Comparison of ENCODE assay signal across 9 cellular contexts in genomic region chr1:46465981-46466476, GRCh38. TPM values are rescaled to one million over a fixed set of nuclear protein-coding genes. Genes with fewer than 3 reads are reported as not detected.
DNase-seq lines count a peak whose midpoint lies in the region; ATAC-seq, FAIRE-seq and TF ChIP-seq lines count a peak whose summit lies in the region.
"Had no signal": no experiment of that assay in that cellular context is flagged by ENCODE, and none has a peak within 500 bp of the region (broad histone marks: within the 10 kb centered on the region; RNA-seq: fewer than 3 reads in every experiment).

No MANE protein-coding gene starts in this region.

- FAIRE-seq in D721Med (lab: Jason Lieb, UNC): no peak

- no peak overlapping the region for H2AFZ ChIP-seq in trophoblast cell (ENCODE audit: insufficient read depth, low read length, poor library complexity)

- H3K36me3 ChIP-seq in NT2/D1 (ENCODE audit: insufficient read depth, insufficient read length, low read length) (no peaks in the 10 kb centered on the region), trophoblast cell (ENCODE audit: control insufficient read depth in 1 of 2, insufficient read depth in 2 of 2, low read length in 2 of 2) (no peaks in the 10 kb centered on the region)
- no peaks in the 10 kb centered on the region for H3K36me3 ChIP-seq in effector memory CD4-positive, alpha-beta T cell (ENCODE audit: control insufficient read depth, insufficient read depth, low read length)

- WGBS in trophoblast cell (ENCODE audit: extremely low coverage, insufficient coverage, insufficient read length): no CpG with 5 or more reads among the region's 20 CpGs

- H3K9me3 Mint-ChIP-seq in CD4-positive, alpha-beta T cell: no peaks in the 10 kb centered on the region
- no peaks in the 10 kb centered on the region for H3K9me3 Mint-ChIP-seq in endothelial cell (ENCODE audit: unreplicated experiment)

- H3K18ac ChIP-seq in trophoblast cell (ENCODE audit: low read length): no peak overlapping the region

- H2BK120ac ChIP-seq in trophoblast cell (ENCODE audit: insufficient read depth, low read length, poor library complexity): no peak overlapping the region

- peaks cover 59% of the 10 kb centered on the region for H3K4me1 ChIP-seq in NT2/D1 (ENCODE audit: insufficient read depth, insufficient read length)
- H3K4me1 ChIP-seq in trophoblast cell (ENCODE audit: control insufficient read depth in 1 of 2, insufficient read depth in 2 of 2, low read length in 2 of 2): peaks cover 2 to 4% of the 10 kb centered on the region in 2 experiments
- peaks cover 9% of the 10 kb centered on the region for H3K4me1 ChIP-seq in effector memory CD4-positive, alpha-beta T cell (ENCODE audit: control insufficient read depth, insufficient read depth, low read length, poor library complexity, severe bottlenecking)

- peaks cover 12% of the 10 kb centered on the region for H3K4me1 Mint-ChIP-seq in CD4-positive, alpha-beta T cell (ENCODE audit: low read depth)
- H3K4me1 Mint-ChIP-seq in endothelial cell (ENCODE audit: unreplicated experiment): peaks cover 19% of the 10 kb centered on the region

- no peak for DNase-seq in CD4-positive, alpha-beta T cell
- no peak for DNase-seq in NT2/D1 (ENCODE audit: low read depth, low spot score)
- DNase-seq in endothelial cell (ENCODE audit: low spot score): no peak
- no peak for DNase-seq in trophoblast cell
- DNase-seq in D721Med (ENCODE audit: insufficient read length, low spot score): no peak
- DNase-seq in NCI-H2081 (lab: John Stamatoyannopoulos, UW): no peak
- DNase-seq in effector memory CD4-positive, alpha-beta T cell: no peak
- DNase-seq: HCEC 1CT had no signal

- peak overlapping the region; percentile 87 for H3K4me2 ChIP-seq in trophoblast cell (ENCODE audit: low read length)

- H4K12ac ChIP-seq in trophoblast cell (ENCODE audit: low read depth, low read length): no peak overlapping the region

- no peak for TF ChIP-seq CTCF in CD4-positive, alpha-beta T cell (IDR thresholded peaks at IDR 0.05)
- TF ChIP-seq CTCF in endothelial cell (IDR thresholded peaks at IDR 0.05; ENCODE audit: unreplicated experiment) (no peak), D721Med (IDR thresholded peaks at IDR 0.05; ENCODE audit: insufficient read depth, missing control alignments) (no peak)

- H3K14ac ChIP-seq in trophoblast cell (ENCODE audit: low read length): no peak overlapping the region

- H3K27me3 ChIP-seq in CD4-positive, alpha-beta T cell (ENCODE audit: control insufficient read depth, insufficient read depth, low read length): peaks cover 60% of the 10 kb centered on the region
- H3K27me3 ChIP-seq in NT2/D1 (ENCODE audit: insufficient read depth, insufficient read length) (peaks cover 98% of the 10 kb centered on the region), trophoblast cell (ENCODE audit: insufficient read depth, low read length) (peaks cover 36% of the 10 kb centered on the region)
- peaks cover 13% of the 10 kb centered on the region for H3K27me3 ChIP-seq in effector memory CD4-positive, alpha-beta T cell (replicated peaks; ENCODE audit: control insufficient read depth, insufficient read depth, low read length, poor library complexity, severe bottlenecking)

- intact Hi-C loops in CD4-positive, alpha-beta T cell (cut with DNase I, micrococcal nuclease): no loop called here

- peaks cover 74% of the 10 kb centered on the region for H3K27me3 Mint-ChIP-seq in CD4-positive, alpha-beta T cell
- H3K27me3 Mint-ChIP-seq in endothelial cell (ENCODE audit: unreplicated experiment): peaks cover 14% of the 10 kb centered on the region

- CTCF ChIA-PET in CD4-positive, alpha-beta T cell (lab: Charles Lee): no interaction called here

- ATAC-seq in CD4-positive, alpha-beta T cell (ENCODE audit: poor library complexity): no peak
- no peak for ATAC-seq in GM18858 (IDR thresholded peaks at IDR 0.05; ENCODE audit: unreplicated experiment)

- no peaks in the 10 kb centered on the region for H3K36me3 Mint-ChIP-seq in CD4-positive, alpha-beta T cell (ENCODE audit: low read depth)
- peaks cover 3% of the 10 kb centered on the region for H3K36me3 Mint-ChIP-seq in endothelial cell (ENCODE audit: low read depth, unreplicated experiment)

- peak overlapping the region; percentile 83 for H3K4me3 Mint-ChIP-seq in CD4-positive, alpha-beta T cell
- H3K4me3 Mint-ChIP-seq in endothelial cell (ENCODE audit: unreplicated experiment): peak overlapping the region; percentile 59

- no peaks in the 10 kb centered on the region for H3K79me1 ChIP-seq in trophoblast cell (ENCODE audit: low read length)

- no peak overlapping the region for H4K8ac ChIP-seq in trophoblast cell (ENCODE audit: low read depth, low read length)

- no peak overlapping the region for H3K27ac ChIP-seq in CD4-positive, alpha-beta T cell (ENCODE audit: low read depth, low read length)
- H3K27ac ChIP-seq in trophoblast cell (ENCODE audit: low read depth, low read length): no peak overlapping the region
- H3K27ac ChIP-seq in effector memory CD4-positive, alpha-beta T cell (ENCODE audit: insufficient read depth, low read length, poor library complexity, severe bottlenecking): no peak overlapping the region

- no peak overlapping the region for H2BK5ac ChIP-seq in trophoblast cell (ENCODE audit: low read depth, low read length, poor library complexity)

- no peak overlapping the region for H2AK5ac ChIP-seq in trophoblast cell (ENCODE audit: low read length)

- H3K4me3 ChIP-seq in NT2/D1 (ENCODE audit: insufficient read length, low read depth): peak overlapping the region; percentile 52
- H3K4me3 ChIP-seq in trophoblast cell (ENCODE audit: low read depth, low read length): no peak overlapping the region
- no peak overlapping the region for H3K4me3 ChIP-seq in effector memory CD4-positive, alpha-beta T cell (ENCODE audit: insufficient read depth, low read depth, low read length, poor library complexity, severe bottlenecking)

- no peak overlapping the region for H3K23ac ChIP-seq in trophoblast cell (ENCODE audit: low read length)

- POLR2A ChIA-PET in CD4-positive, alpha-beta T cell (lab: Charles Lee): no interaction called here

- no peak overlapping the region for H3K4ac ChIP-seq in trophoblast cell (ENCODE audit: low read depth, low read length)

- H2BK12ac ChIP-seq in trophoblast cell (ENCODE audit: low read length): no peak overlapping the region

- H3K9ac ChIP-seq in NT2/D1 (ENCODE audit: insufficient read length, low read depth) (peak overlapping the region; percentile 71), trophoblast cell (ENCODE audit: low read length) (no peak overlapping the region)

- H4K91ac ChIP-seq in trophoblast cell (ENCODE audit: low read depth, low read length): no peak overlapping the region

- no peaks in the 10 kb centered on the region for H3K9me3 ChIP-seq in CD4-positive, alpha-beta T cell (ENCODE audit: control insufficient read depth, low read length)
- H3K9me3 ChIP-seq in NT2/D1 (ENCODE audit: insufficient read depth, low read length) (no peaks in the 10 kb centered on the region), trophoblast cell (ENCODE audit: insufficient read depth, low read depth, low read length) (peaks cover 4% of the 10 kb centered on the region)
- H3K9me3 ChIP-seq in effector memory CD4-positive, alpha-beta T cell (ENCODE audit: control insufficient read depth, low read length): no peaks in the 10 kb centered on the region

- H3K27ac Mint-ChIP-seq in CD4-positive, alpha-beta T cell: no peak overlapping the region
- H3K27ac Mint-ChIP-seq in endothelial cell (ENCODE audit: unreplicated experiment): no peak overlapping the region

- H3K79me2 ChIP-seq in trophoblast cell (ENCODE audit: control insufficient read depth, insufficient read depth, low read length, poor library complexity): no peaks in the 10 kb centered on the region

RNA-seq across cellular contexts. Expression of gene DMBX1, which starts 23.6 kb away (rescaled TPM):
- not detected for total RNA-seq in CD4-positive, alpha-beta T cell
- not detected for total RNA-seq in endothelial cell (ENCODE audit: unreplicated experiment)
- not detected in 2 replicates for polyA plus RNA-seq in trophoblast cell (2013)
